ENCODE assay signal across 34 cellular contexts in genomic region chr1:219105893-219106292, GRCh38.
"Had no signal": no experiment of that assay in that cellular context is flagged by ENCODE, and none has a peak within 500 bp of the region (broad histone marks: within the 10 kb centered on the region; RNA-seq: fewer than 3 reads in every experiment).

No MANE protein-coding gene starts in this region.

- H3K27me3 ChIP-seq: MG63 had no signal

- H3K4me2 ChIP-seq: KMS-11 had no signal

- H3K36me3 ChIP-seq: MG63 had no signal

- DNase-seq: Karpas-422, Kasumi-1, MG63, MM.1S, MV-4-11, NCI-H1048, NCI-H1092, NCI-H1092 treated with DMSO at 0.1 percent for 48 hours, NCI-H1105, NCI-H1105 treated with DMSO at 0.1 percent for 48 hours, NCI-H1417, NCI-H1417 treated with DMSO at 0.1 percent for 48 hours, NCI-H1436, NCI-H1436 treated with DMSO at 0.1 percent for 48 hours, NCI-H146, NCI-H1694, NCI-H1694 treated with DMSO at 0.1 percent for 48 hours, NCI-H187, NCI-H187 treated with DMSO at 0.1 percent for 48 hours, NCI-H1930, NCI-H2029, NCI-H2029 treated with DMSO at 0.1 percent for 48 hours, NCI-H2081, NCI-H2081 treated with DMSO at 0.1 percent for 48 hours, NCI-H2107, NCI-H2171, NCI-H2171 treated with DMSO at 0.1 percent for 48 hours, NCI-H2227 treated with DMSO at 0.1 percent for 48 hours, NCI-H226, NCI-H345, NCI-H446, NCI-H446 treated with DMSO at 0.1 percent for 48 hours, NCI-H510A had no signal

- H3K27ac ChIP-seq: KMS-11 had no signal

- H3K4me3 ChIP-seq: MG63 had no signal
